1 cellular context compared by ENCODE assay signal in the genomic region with DNA sequence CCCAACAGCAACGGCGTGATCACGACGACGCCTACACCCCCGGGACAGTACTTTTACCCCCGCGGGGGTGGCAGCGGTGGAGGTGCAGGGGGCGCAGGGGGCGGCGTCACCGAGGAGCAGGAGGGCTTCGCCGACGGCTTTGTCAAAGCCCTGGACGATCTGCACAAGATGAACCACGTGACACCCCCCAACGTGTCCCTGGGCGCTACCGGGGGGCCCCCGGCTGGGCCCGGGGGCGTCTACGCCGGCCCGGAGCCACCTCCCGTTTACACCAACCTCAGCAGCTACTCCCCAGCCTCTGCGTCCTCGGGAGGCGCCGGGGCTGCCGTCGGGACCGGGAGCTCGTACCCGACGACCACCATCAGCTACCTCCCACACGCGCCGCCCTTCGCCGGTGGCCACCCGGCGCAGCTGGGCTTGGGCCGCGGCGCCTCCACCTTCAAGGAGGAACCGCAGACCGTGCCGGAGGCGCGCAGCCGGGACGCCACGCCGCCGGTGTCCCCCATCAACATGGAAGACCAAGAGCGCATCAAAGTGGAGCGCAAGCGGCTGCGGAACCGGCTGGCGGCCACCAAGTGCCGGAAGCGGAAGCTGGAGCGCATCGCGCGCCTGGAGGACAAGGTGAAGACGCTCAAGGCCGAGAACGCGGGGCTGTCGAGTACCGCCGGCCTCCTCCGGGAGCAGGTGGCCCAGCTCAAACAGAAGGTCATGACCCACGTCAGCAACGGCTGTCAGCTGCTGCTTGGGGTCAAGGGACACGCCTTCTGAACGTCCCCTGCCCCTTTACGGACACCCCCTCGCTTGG.
TF ChIP-seq lines count a peak whose summit lies in the region.

No MANE protein-coding gene starts in this region.

TF ChIP-seq in HepG2, 621 proteins besides CTCF, POLR2A, EP300 and RAD21 (continued from another document and continues in another):
- 0 out of 2 replicates have a peak, but pooled peaks have one; percentile 46 for TF ChIP-seq DZIP1 (CRISPR knock-in tag; IDR thresholded peaks at IDR 0.05)
- TF ChIP-seq, protein P1, sequence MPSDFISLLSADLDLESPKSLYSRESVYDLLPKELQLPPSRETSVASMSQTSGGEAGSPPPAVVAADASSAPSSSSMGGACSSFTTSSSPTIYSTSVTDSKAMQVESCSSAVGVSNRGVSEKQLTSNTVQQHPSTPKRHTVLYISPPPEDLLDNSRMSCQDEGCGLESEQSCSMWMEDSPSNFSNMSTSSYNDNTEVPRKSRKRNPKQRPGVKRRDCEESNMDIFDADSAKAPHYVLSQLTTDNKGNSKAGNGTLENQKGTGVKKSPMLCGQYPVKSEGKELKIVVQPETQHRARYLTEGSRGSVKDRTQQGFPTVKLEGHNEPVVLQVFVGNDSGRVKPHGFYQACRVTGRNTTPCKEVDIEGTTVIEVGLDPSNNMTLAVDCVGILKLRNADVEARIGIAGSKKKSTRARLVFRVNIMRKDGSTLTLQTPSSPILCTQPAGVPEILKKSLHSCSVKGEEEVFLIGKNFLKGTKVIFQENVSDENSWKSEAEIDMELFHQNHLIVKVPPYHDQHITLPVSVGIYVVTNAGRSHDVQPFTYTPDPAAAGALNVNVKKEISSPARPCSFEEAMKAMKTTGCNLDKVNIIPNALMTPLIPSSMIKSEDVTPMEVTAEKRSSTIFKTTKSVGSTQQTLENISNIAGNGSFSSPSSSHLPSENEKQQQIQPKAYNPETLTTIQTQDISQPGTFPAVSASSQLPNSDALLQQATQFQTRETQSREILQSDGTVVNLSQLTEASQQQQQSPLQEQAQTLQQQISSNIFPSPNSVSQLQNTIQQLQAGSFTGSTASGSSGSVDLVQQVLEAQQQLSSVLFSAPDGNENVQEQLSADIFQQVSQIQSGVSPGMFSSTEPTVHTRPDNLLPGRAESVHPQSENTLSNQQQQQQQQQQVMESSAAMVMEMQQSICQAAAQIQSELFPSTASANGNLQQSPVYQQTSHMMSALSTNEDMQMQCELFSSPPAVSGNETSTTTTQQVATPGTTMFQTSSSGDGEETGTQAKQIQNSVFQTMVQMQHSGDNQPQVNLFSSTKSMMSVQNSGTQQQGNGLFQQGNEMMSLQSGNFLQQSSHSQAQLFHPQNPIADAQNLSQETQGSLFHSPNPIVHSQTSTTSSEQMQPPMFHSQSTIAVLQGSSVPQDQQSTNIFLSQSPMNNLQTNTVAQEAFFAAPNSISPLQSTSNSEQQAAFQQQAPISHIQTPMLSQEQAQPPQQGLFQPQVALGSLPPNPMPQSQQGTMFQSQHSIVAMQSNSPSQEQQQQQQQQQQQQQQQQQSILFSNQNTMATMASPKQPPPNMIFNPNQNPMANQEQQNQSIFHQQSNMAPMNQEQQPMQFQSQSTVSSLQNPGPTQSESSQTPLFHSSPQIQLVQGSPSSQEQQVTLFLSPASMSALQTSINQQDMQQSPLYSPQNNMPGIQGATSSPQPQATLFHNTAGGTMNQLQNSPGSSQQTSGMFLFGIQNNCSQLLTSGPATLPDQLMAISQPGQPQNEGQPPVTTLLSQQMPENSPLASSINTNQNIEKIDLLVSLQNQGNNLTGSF (CRISPR knock-in tag; IDR thresholded peaks at IDR 0.05): no peak
- TF ChIP-seq GATAD1 (CRISPR knock-in tag; IDR thresholded peaks at IDR 0.05): peak; percentile 75
- TF ChIP-seq, protein P2, sequence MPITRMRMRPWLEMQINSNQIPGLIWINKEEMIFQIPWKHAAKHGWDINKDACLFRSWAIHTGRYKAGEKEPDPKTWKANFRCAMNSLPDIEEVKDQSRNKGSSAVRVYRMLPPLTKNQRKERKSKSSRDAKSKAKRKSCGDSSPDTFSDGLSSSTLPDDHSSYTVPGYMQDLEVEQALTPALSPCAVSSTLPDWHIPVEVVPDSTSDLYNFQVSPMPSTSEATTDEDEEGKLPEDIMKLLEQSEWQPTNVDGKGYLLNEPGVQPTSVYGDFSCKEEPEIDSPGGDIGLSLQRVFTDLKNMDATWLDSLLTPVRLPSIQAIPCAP (CRISPR knock-in tag; IDR thresholded peaks at IDR 0.05; ENCODE audit: low read depth): no peak
- TF ChIP-seq ZBTB1 (CRISPR knock-in tag; IDR thresholded peaks at IDR 0.05; ENCODE audit: borderline replicate concordance): no peak
- TF ChIP-seq ZHX1 (CRISPR knock-in tag; IDR thresholded peaks at IDR 0.05; ENCODE audit: low read depth): peak; percentile 48; the same call in 1 of the 2 replicates
- peak; percentile 72 for TF ChIP-seq ZFY (CRISPR knock-in tag; IDR thresholded peaks at IDR 0.05)
- 0 out of 2 replicates have a peak, but pooled peaks have one; percentile 35 for TF ChIP-seq NCOA5 (CRISPR knock-in tag; IDR thresholded peaks at IDR 0.05)
- TF ChIP-seq, protein P3, sequence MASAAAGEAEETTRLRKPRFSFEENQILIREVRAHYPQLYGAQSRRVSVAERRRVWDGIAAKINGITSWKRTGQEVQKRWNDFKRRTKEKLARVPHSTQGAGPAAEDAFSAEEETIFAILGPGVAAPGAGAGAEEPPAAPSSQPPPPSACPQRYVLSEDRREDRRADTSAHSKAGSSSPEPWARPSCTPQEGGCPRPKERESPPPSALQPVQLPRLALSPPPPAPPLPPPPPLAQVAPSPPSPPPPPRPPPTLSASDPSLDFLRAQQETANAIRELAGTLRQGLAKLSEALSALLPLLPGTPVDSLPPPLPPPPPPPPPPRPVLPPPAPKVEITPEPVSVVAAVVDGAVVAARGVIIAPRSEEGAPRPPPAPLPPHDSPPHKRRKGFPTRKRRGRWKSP (CRISPR knock-in tag; IDR thresholded peaks at IDR 0.05): peak; percentile 71; the same call in 1 of the 2 replicates
- no peak for TF ChIP-seq ZBTB4 (CRISPR knock-in tag; IDR thresholded peaks at IDR 0.05; ENCODE audit: borderline replicate concordance)
- no peak for TF ChIP-seq ZNF644 (CRISPR knock-in tag; IDR thresholded peaks at IDR 0.05; ENCODE audit: low read depth)
- TF ChIP-seq, protein P4, sequence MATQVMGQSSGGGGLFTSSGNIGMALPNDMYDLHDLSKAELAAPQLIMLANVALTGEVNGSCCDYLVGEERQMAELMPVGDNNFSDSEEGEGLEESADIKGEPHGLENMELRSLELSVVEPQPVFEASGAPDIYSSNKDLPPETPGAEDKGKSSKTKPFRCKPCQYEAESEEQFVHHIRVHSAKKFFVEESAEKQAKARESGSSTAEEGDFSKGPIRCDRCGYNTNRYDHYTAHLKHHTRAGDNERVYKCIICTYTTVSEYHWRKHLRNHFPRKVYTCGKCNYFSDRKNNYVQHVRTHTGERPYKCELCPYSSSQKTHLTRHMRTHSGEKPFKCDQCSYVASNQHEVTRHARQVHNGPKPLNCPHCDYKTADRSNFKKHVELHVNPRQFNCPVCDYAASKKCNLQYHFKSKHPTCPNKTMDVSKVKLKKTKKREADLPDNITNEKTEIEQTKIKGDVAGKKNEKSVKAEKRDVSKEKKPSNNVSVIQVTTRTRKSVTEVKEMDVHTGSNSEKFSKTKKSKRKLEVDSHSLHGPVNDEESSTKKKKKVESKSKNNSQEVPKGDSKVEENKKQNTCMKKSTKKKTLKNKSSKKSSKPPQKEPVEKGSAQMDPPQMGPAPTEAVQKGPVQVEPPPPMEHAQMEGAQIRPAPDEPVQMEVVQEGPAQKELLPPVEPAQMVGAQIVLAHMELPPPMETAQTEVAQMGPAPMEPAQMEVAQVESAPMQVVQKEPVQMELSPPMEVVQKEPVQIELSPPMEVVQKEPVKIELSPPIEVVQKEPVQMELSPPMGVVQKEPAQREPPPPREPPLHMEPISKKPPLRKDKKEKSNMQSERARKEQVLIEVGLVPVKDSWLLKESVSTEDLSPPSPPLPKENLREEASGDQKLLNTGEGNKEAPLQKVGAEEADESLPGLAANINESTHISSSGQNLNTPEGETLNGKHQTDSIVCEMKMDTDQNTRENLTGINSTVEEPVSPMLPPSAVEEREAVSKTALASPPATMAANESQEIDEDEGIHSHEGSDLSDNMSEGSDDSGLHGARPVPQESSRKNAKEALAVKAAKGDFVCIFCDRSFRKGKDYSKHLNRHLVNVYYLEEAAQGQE (IDR thresholded peaks at IDR 0.05; ENCODE audit: borderline replicate concordance in 1 of 2, low read depth in 1 of 2, low read length in 2 of 2): no peak
- no peak; the same call in 1 of the 2 replicates for TF ChIP-seq YEATS2 (CRISPR knock-in tag; IDR thresholded peaks at IDR 0.05; ENCODE audit: borderline replicate concordance)
- TF ChIP-seq ZNF274 (CRISPR knock-in tag; IDR thresholded peaks at IDR 0.05): no peak
- peak; percentile 89; the same call in 1 of the 2 replicates for TF ChIP-seq ZNF790 (CRISPR knock-in tag; IDR thresholded peaks at IDR 0.05; ENCODE audit: borderline replicate concordance)
- peak; percentile 56; the same call in 1 of the 2 replicates for TF ChIP-seq ZNF264 (CRISPR knock-in tag; IDR thresholded peaks at IDR 0.05)
- TF ChIP-seq KLF6 (CRISPR knock-in tag; IDR thresholded peaks at IDR 0.05): no peak
- TF ChIP-seq ZNF232 (CRISPR knock-in tag; IDR thresholded peaks at IDR 0.05; ENCODE audit: borderline replicate concordance): 0 out of 2 replicates have a peak, but pooled peaks have one; percentile 50
- peak; percentile 52; the same call in 1 of the 2 replicates for TF ChIP-seq ZNF772 (CRISPR knock-in tag; IDR thresholded peaks at IDR 0.05)
- TF ChIP-seq ZNF720 (CRISPR knock-in tag; IDR thresholded peaks at IDR 0.05): no peak
- TF ChIP-seq, protein P5, sequence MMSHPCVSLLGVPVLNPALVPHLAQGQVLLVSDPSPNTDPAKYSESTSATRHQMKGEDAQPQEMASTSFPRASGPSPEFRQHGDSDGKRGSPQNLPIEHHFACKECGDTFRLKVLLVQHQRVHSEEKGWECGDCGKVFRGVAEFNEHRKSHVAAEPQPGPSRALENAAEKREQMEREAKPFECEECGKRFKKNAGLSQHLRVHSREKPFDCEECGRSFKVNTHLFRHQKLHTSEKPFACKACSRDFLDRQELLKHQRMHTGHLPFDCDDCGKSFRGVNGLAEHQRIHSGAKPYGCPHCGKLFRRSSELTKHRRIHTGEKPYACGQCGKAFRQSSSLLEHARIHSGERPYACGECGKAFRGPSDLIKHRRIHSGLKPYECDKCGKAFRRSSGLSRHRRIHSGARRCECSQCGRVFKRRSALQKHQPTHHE (CRISPR knock-in tag; IDR thresholded peaks at IDR 0.05; ENCODE audit: borderline replicate concordance): no peak
- no peak for TF ChIP-seq ZNF775 (CRISPR knock-in tag; IDR thresholded peaks at IDR 0.05; ENCODE audit: borderline replicate concordance)
- TF ChIP-seq MAFK (conservative IDR thresholded peaks at IDR 0.05 in 1 of 2, IDR thresholded peaks at IDR 0.05 in 1 of 2; ENCODE audit: low read length in 2 of 2): no peak
- TF ChIP-seq HNF4G (IDR thresholded peaks at IDR 0.05; ENCODE audit: borderline replicate concordance, low read depth, low read length): no peak
- no peak for TF ChIP-seq HNF4G (CRISPR knock-in tag; IDR thresholded peaks at IDR 0.05; ENCODE audit: borderline replicate concordance, low read depth)
- no peak for TF ChIP-seq ZNF557 (CRISPR knock-in tag; IDR thresholded peaks at IDR 0.05)
- peak; percentile 52; the same call in 1 of the 2 replicates for TF ChIP-seq TBX2 (CRISPR knock-in tag; IDR thresholded peaks at IDR 0.05; ENCODE audit: borderline replicate concordance)
- TF ChIP-seq TBX3 (IDR thresholded peaks at IDR 0.05; ENCODE audit: borderline replicate concordance): no peak
- peak; percentile 72; the same call in 1 of the 2 replicates for TF ChIP-seq ZNF253 (CRISPR knock-in tag; IDR thresholded peaks at IDR 0.05; ENCODE audit: borderline replicate concordance)
- peak; percentile 32; the same call in 1 of the 2 replicates for TF ChIP-seq NFKB2 (CRISPR knock-in tag; IDR thresholded peaks at IDR 0.05; ENCODE audit: borderline replicate concordance)
